ENCODE assay signal across 21 cellular contexts in genomic region chr13:104976964-104977363, GRCh38.
DNase-seq lines count a peak whose midpoint lies in the region; ATAC-seq, FAIRE-seq and TF ChIP-seq lines count a peak whose summit lies in the region.
"Had no signal": no experiment of that assay in that cellular context is flagged by ENCODE, and none has a peak within 500 bp of the region (broad histone marks: within the 10 kb centered on the region; RNA-seq: fewer than 3 reads in every experiment).

No MANE protein-coding gene starts in this region.

- peak; percentile 21 for FAIRE-seq in GM12892 (lab: Jason Lieb, UNC)
- FAIRE-seq in GM12878 (lab: Jason Lieb, UNC) = no peak
- FAIRE-seq: A204.1, D721Med, G401.6, GM19239 had no signal

- peak overlapping the region; percentile 35; the same call in 1 of the 2 replicates for H3K4me2 ChIP-seq in GM12878 (ENCODE audit: control insufficient read depth, insufficient read depth)

- TF ChIP-seq RAD21 in GM12878 (IDR thresholded peaks at IDR 0.05; ENCODE audit: insufficient read depth, low read depth, low read length) = no peak

- peaks cover 23% of the 10 kb centered on the region for H3K4me1 ChIP-seq in GM12878 (ENCODE audit: control insufficient read depth, insufficient read depth, low read length)
- H3K4me1 ChIP-seq: Peyer's patch had no signal

- intact Hi-C loops in GM12878 (cut with micrococcal nuclease; ENCODE audit: unreplicated experiment) = loop anchor here (5.0 kb wide), 1 partner anchor 160 kb away; no protein-coding TSS in a partner anchor

- TF ChIP-seq CTCF in GM12878 (IDR thresholded peaks at IDR 0.05 in 2 of 3, conservative IDR thresholded peaks at IDR 0.05 in 1 of 3; ENCODE audit: control insufficient read depth in 2 of 3, extremely low read depth in 1 of 3, insufficient read depth in 1 of 3, low read depth in 3 of 3, low read length in 3 of 3) = no peak

- in situ Hi-C loops in GM12878 (cut with MboI) = loop anchor here (25.0 kb wide), 1 partner anchor 1560 kb away; the partner anchor contains the start of gene EFNB2

- no peaks in the 10 kb centered on the region for H3K79me2 ChIP-seq in GM12878 (ENCODE audit: control insufficient read depth, insufficient read depth, low read length)

- TF ChIP-seq POLR2A in GM12892 (IDR thresholded peaks at IDR 0.05; ENCODE audit: low read depth, low read length) (no peak), GM12878 (IDR thresholded peaks at IDR 0.05; ENCODE audit: low read depth, low read length) (no peak)

- peaks cover 0 to 6% of the 10 kb centered on the region in 2 donors for H3K4me1 Mint-ChIP-seq in natural killer cell treated with Interleukin-12 subunit alpha and Interleukin-12 subunit beta and Interleukin-15 and Interleukin-18, amount 100 ng/mL, for 72 hours (ENCODE audit: low read depth in 2 of 2)

- WGBS in GM12878 (ENCODE audit: insufficient coverage, insufficient replicate concordance, low lambda C conversion rate, missing lambda C conversion rate) = 14% methylated on average over 3 of the region's 3 CpGs

- no peak overlapping the region for H3K4me3 Mint-ChIP-seq in natural killer cell treated with Interleukin-12 subunit alpha and Interleukin-12 subunit beta and Interleukin-15 and Interleukin-18, amount 100 ng/mL, for 72 hours

- H3K27me3 ChIP-seq in GM12878 (replicated peaks in 1 of 2; ENCODE audit: control insufficient read depth in 2 of 2, insufficient read depth in 2 of 2, low read length in 1 of 2) = no peaks in the 10 kb centered on the region
- H3K27me3 ChIP-seq: Peyer's patch had no signal

- H3K4me3 ChIP-seq in GM12878 = no peak overlapping the region
- H3K4me3 ChIP-seq: GM23248, Peyer's patch had no signal

- H3K27ac ChIP-seq in GM12878 (ENCODE audit: control insufficient read depth, insufficient read depth) = peak overlapping the region; percentile 28; the same call in 1 of the 2 replicates
- H3K27ac ChIP-seq: GM23248, Peyer's patch had no signal

- POLR2A ChIA-PET in GM12878 (lab: Charles Lee) = no interaction called here

- no peaks in the 10 kb centered on the region for H4K20me1 ChIP-seq in GM12878 (ENCODE audit: control insufficient read depth, insufficient read depth)

- CTCF ChIA-PET in GM12878 (lab: Yijun Ruan, JAX) = no interaction called here

- RAD21 ChIA-PET in GM12878 (lab: Charles Lee; ENCODE audit: unreplicated experiment) = no interaction called here

- no peaks in the 10 kb centered on the region for H3K27me3 Mint-ChIP-seq in natural killer cell treated with Interleukin-12 subunit alpha and Interleukin-12 subunit beta and Interleukin-15 and Interleukin-18, amount 100 ng/mL, for 72 hours

- BruUV-seq in GM12878 (replicated peaks; lab: Mats Ljungman, UMichigan) = no TSS peak

- peak overlapping the region; percentile 33 for H2AFZ ChIP-seq in GM12878 (ENCODE audit: control insufficient read depth, low read depth, low read length)
- H2AFZ ChIP-seq: GM23248 had no signal

- peaks cover 1% of the 10 kb centered on the region for H3K9me3 ChIP-seq in GM12878 (replicated peaks; ENCODE audit: control insufficient read depth, insufficient read depth, low read length)
- H3K9me3 ChIP-seq: Peyer's patch had no signal

- H3K9ac ChIP-seq in GM12878 (ENCODE audit: control insufficient read depth, insufficient read depth, low read length) = no peak overlapping the region
- H3K9ac ChIP-seq: GM23248 had no signal

- peak; percentile 50 to 60 for DNase-seq in AML-193 (lab: John Stamatoyannopoulos, UW)
- DNase-seq in GM12892 (ENCODE audit: insufficient read length) = no peak
- DNase-seq in MV-4-11 (lab: John Stamatoyannopoulos, UW) = peak; percentile 60
- no peak for DNase-seq in GM12878 (ENCODE audit: low read depth, low spot score)
- no peak for DNase-seq in activated CD4-positive, alpha-beta T cell treated with anti-CD3 and anti-CD28 coated beads, Interleukin-2, amount 50 U/mL, for 48 hours
- no peak for DNase-seq in natural killer cell treated with Interleukin-12 subunit alpha and Interleukin-12 subunit beta and Interleukin-15 and Interleukin-18, amount 100 ng/mL, for 72 hours (ENCODE audit: low spot score)
- DNase-seq: C1 segment of cervical spinal cord, GM23248, NCI-H1048, NCI-H1436, NCI-H2029, NCI-H345, NCI-H524 treated with DMSO at 0.1 percent for 48 hours, Peyer's patch, T-helper 1 cell had no signal

- TF ChIP-seq EP300 in GM12878 (IDR thresholded peaks at IDR 0.05; ENCODE audit: borderline replicate concordance in 1 of 2, control insufficient read depth in 1 of 2, low read depth in 2 of 2, low read length in 2 of 2) = no peak

- no peaks in the 10 kb centered on the region for H3K36me3 ChIP-seq in GM12878 (ENCODE audit: control insufficient read depth in 2 of 2, insufficient read depth in 2 of 2, low read length in 1 of 2)
- H3K36me3 ChIP-seq: Peyer's patch had no signal

- H3K36me3 Mint-ChIP-seq in natural killer cell treated with Interleukin-12 subunit alpha and Interleukin-12 subunit beta and Interleukin-15 and Interleukin-18, amount 100 ng/mL, for 72 hours = no peaks in the 10 kb centered on the region

- no peak overlapping the region for H3K27ac Mint-ChIP-seq in natural killer cell treated with Interleukin-12 subunit alpha and Interleukin-12 subunit beta and Interleukin-15 and Interleukin-18, amount 100 ng/mL, for 72 hours

- H3K9me3 Mint-ChIP-seq in natural killer cell treated with Interleukin-12 subunit alpha and Interleukin-12 subunit beta and Interleukin-15 and Interleukin-18, amount 100 ng/mL, for 72 hours = no peaks in the 10 kb centered on the region

- ATAC-seq in GM12878 (peak; percentile 23), GM18498 (IDR thresholded peaks at IDR 0.05; ENCODE audit: unreplicated experiment) (no peak)
- ATAC-seq in natural killer cell treated with Interleukin-12 subunit alpha and Interleukin-12 subunit beta and Interleukin-15 and Interleukin-18, amount 100 ng/mL, for 72 hours = no peak
- ATAC-seq: HCT116 had no signal

- SMC1A ChIA-PET in GM12878 (lab: Charles Lee; ENCODE audit: uncharacterized antibody, unreplicated experiment) = no interaction called here

TF ChIP-seq in GM12878, 131 proteins besides CTCF, POLR2A, EP300 and RAD21:
- TF ChIP-seq SREBF1 (IDR thresholded peaks at IDR 0.05; ENCODE audit: low read length) (no peak), CREB1 (IDR thresholded peaks at IDR 0.05; ENCODE audit: low read depth) (no peak), RCOR1 (conservative IDR thresholded peaks at IDR 0.05; ENCODE audit: low read depth, low read length) (no peak), ZBTB40 (IDR thresholded peaks at IDR 0.05; ENCODE audit: borderline replicate concordance) (no peak)

Comparison
In these comparisons a context has a peak if more than half of its experiments do, and no peak if none do; other contexts are left out.
1. DNase-seq: peak in AML-193 (2 of 2) and MV-4-11 (single experiment); none in GM12892 (single experiment), GM12878 (single experiment), activated CD4-positive, alpha-beta T cell treated with anti-CD3 and anti-CD28 coated beads, Interleukin-2, amount 50 U/mL, for 48 hours (0 of 2) and natural killer cell treated with Interleukin-12 subunit alpha and Interleukin-12 subunit beta and Interleukin-15 and Interleukin-18, amount 100 ng/mL, for 72 hours (single experiment).